17 cellular contexts compared by ENCODE assay signal in the genomic region with DNA sequence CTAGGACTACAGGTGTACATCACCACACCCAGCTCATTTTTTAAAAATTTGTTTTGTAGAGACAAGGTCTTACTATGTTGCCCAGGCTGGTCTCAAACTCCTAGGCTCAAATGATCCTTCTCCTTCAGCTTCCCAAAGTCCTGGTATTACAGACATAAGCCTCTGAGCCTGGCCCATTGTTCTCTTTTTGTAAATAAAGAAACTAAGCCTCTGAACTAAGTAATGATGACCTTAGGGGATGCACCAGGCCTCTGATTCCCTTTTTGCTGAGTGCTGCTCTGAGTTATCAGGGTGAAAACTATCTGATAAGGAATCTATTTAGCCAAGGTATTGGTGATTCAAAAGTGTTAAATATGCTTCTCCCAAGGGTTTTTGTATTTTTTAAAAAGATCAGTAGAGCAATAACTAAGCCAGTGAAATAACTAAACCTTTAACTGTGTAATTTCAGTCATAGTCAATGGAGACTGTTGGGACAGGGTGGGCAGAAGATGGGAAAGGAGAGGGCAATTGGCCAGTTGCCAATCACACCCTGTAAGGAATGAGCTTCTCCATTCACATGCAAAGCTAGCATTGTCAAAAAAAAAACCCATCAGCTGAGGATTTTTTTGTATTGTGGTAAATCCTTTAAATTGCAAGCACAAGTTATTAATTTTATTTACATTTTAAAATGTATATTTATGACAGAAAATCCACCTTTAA.
DNase-seq lines count a peak whose midpoint lies in the region; ATAC-seq, FAIRE-seq and TF ChIP-seq lines count a peak whose summit lies in the region.
"Had no signal": no experiment of that assay in that cellular context is flagged by ENCODE, and none has a peak within 500 bp of the region (broad histone marks: within the 10 kb centered on the region; RNA-seq: fewer than 3 reads in every experiment).

No MANE protein-coding gene starts in this region.

- H3K4me1 ChIP-seq in HUES48 (ENCODE audit: control insufficient read depth, insufficient read depth, low read length) = 0 out of 2 replicates have a peak, but pooled peaks cover 8% of the 10 kb centered on the region
- H3K4me1 ChIP-seq in K562 (replicated peaks in 1 of 2; ENCODE audit: control insufficient read depth in 2 of 2, insufficient read depth in 2 of 2, low read length in 2 of 2) = peaks cover 0 to 14% of the 10 kb centered on the region in 2 experiments; a peak in 3 of 5 replicates
- H3K4me1 ChIP-seq: BLaER1, Caco-2 had no signal

- no peak overlapping the region for H2AFZ ChIP-seq in K562 (ENCODE audit: low read depth, low read length)

- H3K9me1 ChIP-seq in K562 (ENCODE audit: control insufficient read depth, insufficient read depth, low read length) = no peaks in the 10 kb centered on the region

- no peak for TF ChIP-seq CTCF in K562 (IDR thresholded peaks at IDR 0.05 in 2 of 3, conservative IDR thresholded peaks at IDR 0.05 in 1 of 3; ENCODE audit: insufficient read depth in 2 of 3, low read depth in 1 of 3, low read length in 3 of 3)

- BruUV-seq in K562 (replicated peaks; lab: Mats Ljungman, UMichigan) = no TSS peak

- no peak for TF ChIP-seq EP300 in K562 (IDR thresholded peaks at IDR 0.05; ENCODE audit: low read length)

- no peak overlapping the region for H3K4me2 ChIP-seq in K562 (ENCODE audit: insufficient read depth, low read length)
- H3K4me2 ChIP-seq: BLaER1 had no signal

- H3K27me3 ChIP-seq in HUES48 (ENCODE audit: control insufficient read depth, insufficient read depth, low read length) (no peaks in the 10 kb centered on the region), K562 (ENCODE audit: control insufficient read depth in 2 of 2, insufficient read depth in 2 of 2, low read length in 2 of 2) (no peaks in the 10 kb centered on the region)
- H3K27me3 ChIP-seq: BLaER1 had no signal

- H3K4me3 ChIP-seq in HUES48 (ENCODE audit: low read depth, low read length) (no peak overlapping the region), K562 (no peak overlapping the region)
- H3K4me3 ChIP-seq: BLaER1 had no signal

- H3K36me3 ChIP-seq in HUES48 (ENCODE audit: control insufficient read depth, insufficient read depth, low read length) (no peaks in the 10 kb centered on the region), K562 (ENCODE audit: control insufficient read depth, insufficient read depth, low read length) (no peaks in the 10 kb centered on the region)
- H3K36me3 ChIP-seq: BLaER1 had no signal

- CTCF ChIA-PET in K562 (lab: Yijun Ruan, JAX; ENCODE audit: low intra/inter-chr PET ratio) = no interaction called here

- no peak for ATAC-seq in K562
- no peak for ATAC-seq in GM19397 (IDR thresholded peaks at IDR 0.05; ENCODE audit: unreplicated experiment)
- ATAC-seq: HepG2 had no signal

- in situ Hi-C loops in K562 (cut with MboI) = no loop called here

- H3K9me3 ChIP-seq in HUES48 (ENCODE audit: control insufficient read depth, insufficient read depth, low read length) (no peaks in the 10 kb centered on the region), K562 (replicated peaks; ENCODE audit: control insufficient read depth, insufficient read depth, low read depth, low read length) (no peaks in the 10 kb centered on the region; the same call in 1 of the 2 replicates)
- H3K9me3 ChIP-seq: BLaER1, Caco-2 had no signal

- intact Hi-C loops in K562 (cut with micrococcal nuclease) = no loop called here

- FAIRE-seq in K562 (lab: Jason Lieb, UNC) = no peak
- FAIRE-seq: GM12892, GM19239, HepG2 had no signal

- DNase-seq in NCI-H146 (lab: John Stamatoyannopoulos, UW) (peak; percentile 27), NCI-H146 treated with DMSO at 0.1 percent for 48 hours (lab: John Stamatoyannopoulos, UW; ENCODE audit: unreplicated experiment) (no peak), K562 (ENCODE audit: extremely low read depth in 1 of 4, low spot score in 3 of 4) (no peak), NCI-H2196 (lab: John Stamatoyannopoulos, UW; ENCODE audit: unreplicated experiment) (no peak), amygdala (lab: John Stamatoyannopoulos, UW) (no peak)
- DNase-seq: 8988T; AML-193; Caco-2; CD8-positive, alpha-beta memory T cell; DND-41; GDM1 had no signal

- TF ChIP-seq RAD21 in K562 (CRISPR knock-in tag; conservative IDR thresholded peaks at IDR 0.05 in 1 of 2, IDR thresholded peaks at IDR 0.05 in 1 of 2) = no peak

- H3K27ac ChIP-seq in HUES48 (ENCODE audit: low read depth, low read length) (peak overlapping the region; percentile 16), K562 (ENCODE audit: extremely low read depth, low read depth, low read length) (no peak overlapping the region)
- H3K27ac ChIP-seq: BLaER1 had no signal

- no peak for TF ChIP-seq POLR2A in K562 (conservative IDR thresholded peaks at IDR 0.05)

- no peaks in the 10 kb centered on the region for H4K20me1 ChIP-seq in K562 (replicated peaks; ENCODE audit: control insufficient read depth, insufficient read depth, low read length)
- H4K20me1 ChIP-seq: BLaER1 had no signal

- H3K9ac ChIP-seq in HUES48 (ENCODE audit: low read depth, low read length) = no peak overlapping the region
- no peak overlapping the region for H3K9ac ChIP-seq in K562 (ENCODE audit: insufficient read depth in 1 of 2, low read depth in 2 of 2, low read length in 2 of 2)
- H3K9ac ChIP-seq: BLaER1 had no signal

- POLR2A ChIA-PET in K562 (lab: Yijun Ruan, JAX) = interaction anchor here (0.6 kb wide), 1 partner anchor 244 kb away, joined by 3 read pairs; no protein-coding TSS in a partner anchor

- H3K79me2 ChIP-seq in K562 (ENCODE audit: control insufficient read depth, insufficient read depth, low read length) = no peaks in the 10 kb centered on the region

TF ChIP-seq in K562, 482 proteins besides CTCF, POLR2A, EP300 and RAD21:
- TF ChIP-seq NFIC (IDR thresholded peaks at IDR 0.05) = peak; percentile 65
- no peak for TF ChIP-seq CBX1 (IDR thresholded peaks at IDR 0.05; ENCODE audit: low read depth)
